25 cellular contexts compared by ENCODE assay signal in genomic region chr7:125934965-125935364, GRCh38.
DNase-seq lines count a peak whose midpoint lies in the region; ATAC-seq and TF ChIP-seq lines count a peak whose summit lies in the region.
"Had no signal": no experiment of that assay in that cellular context is flagged by ENCODE, and none has a peak within 500 bp of the region (broad histone marks: within the 10 kb centered on the region; RNA-seq: fewer than 3 reads in every experiment).

No MANE protein-coding gene starts in this region.

- peak; percentile 31 for DNase-seq in A172 (ENCODE audit: low spot score)
- peak; percentile 72 for DNase-seq in DMS53 (lab: John Stamatoyannopoulos, UW)
- peak; percentile 21 for DNase-seq in astrocyte of the hippocampus (ENCODE audit: low read depth, low spot score)
- DNase-seq in hepatocyte (ENCODE audit: low spot score): peak; percentile 24
- DNase-seq in SHP77 (lab: John Stamatoyannopoulos, UW): no peak
- no peak for DNase-seq in activated CD4-positive, alpha-beta memory T cell treated with anti-CD3 and anti-CD28 coated beads, Interleukin-2, amount 10 ng/mL, durations not matched to agents 7 days and 5 days
- DNase-seq: Caco-2; CD8-positive, alpha-beta T cell; GF-D8; H9; HFFc6; Kasumi-1; NCI-H1694; NCI-H446 treated with DMSO at 0.1 percent for 48 hours; NCI-H526; NCI-H82; Peyer's patch; SK-N-SH; SW 1271 had no signal

- no peaks in the 10 kb centered on the region for H4K20me1 ChIP-seq in hepatocyte (ENCODE audit: insufficient read depth, poor library complexity, severe bottlenecking)

- H3K36me3 Mint-ChIP-seq in activated CD4-positive, alpha-beta memory T cell treated with anti-CD3 and anti-CD28 coated beads, Interleukin-2, amount 10 ng/mL, durations not matched to agents 7 days and 5 days (ENCODE audit: low read depth): no peaks in the 10 kb centered on the region
- H3K36me3 Mint-ChIP-seq: CD8-positive, alpha-beta T cell had no signal

- no peak overlapping the region for H3K4me3 ChIP-seq in hepatocyte
- H3K4me3 ChIP-seq: K562, Peyer's patch had no signal

- H3K9me2 ChIP-seq in hepatocyte (replicated peaks; ENCODE audit: insufficient read depth): no peaks in the 10 kb centered on the region
- H3K9me2 ChIP-seq: SK-N-SH had no signal

- no peaks in the 10 kb centered on the region for H3K27me3 ChIP-seq in hepatocyte
- H3K27me3 ChIP-seq: Peyer's patch had no signal

- no peaks in the 10 kb centered on the region for H3K9me3 ChIP-seq in hepatocyte (ENCODE audit: low read depth)
- H3K9me3 ChIP-seq: Caco-2, Peyer's patch, SK-N-SH had no signal

- ATAC-seq in GM19397 (IDR thresholded peaks at IDR 0.05; ENCODE audit: unreplicated experiment): no peak
- ATAC-seq: CD8-positive, alpha-beta T cell; HepG2; K562 had no signal

- no peaks in the 10 kb centered on the region for H3K36me3 ChIP-seq in hepatocyte (replicated peaks; ENCODE audit: insufficient read depth, low read depth)
- H3K36me3 ChIP-seq: Peyer's patch had no signal

- peaks cover 8% of the 10 kb centered on the region for H3K4me1 ChIP-seq in hepatocyte (ENCODE audit: insufficient read depth)
- H3K4me1 ChIP-seq: Peyer's patch had no signal

- H3K4me3 Mint-ChIP-seq in activated CD4-positive, alpha-beta memory T cell treated with anti-CD3 and anti-CD28 coated beads, Interleukin-2, amount 10 ng/mL, durations not matched to agents 7 days and 5 days: no peak overlapping the region
- H3K4me3 Mint-ChIP-seq: B cell; CD8-positive, alpha-beta T cell; H9; HFFc6; T-helper 1 cell treated with Interleukin-12 subunit alpha and Interleukin-12 subunit beta and Interleukin-4 antibody, amounts not matched to agents 30 μg/mL and 1 μg/mL, for 36 hours had no signal

- no peaks in the 10 kb centered on the region for H3K4me1 Mint-ChIP-seq in activated CD4-positive, alpha-beta memory T cell treated with anti-CD3 and anti-CD28 coated beads, Interleukin-2, amount 10 ng/mL, durations not matched to agents 7 days and 5 days
- H3K4me1 Mint-ChIP-seq: B cell, H9 had no signal

- CTCF ChIA-PET in activated CD4-positive, alpha-beta memory T cell treated with anti-CD3 and anti-CD28 coated beads, Interleukin-2, amount 10 ng/mL, durations not matched to agents 7 days and 5 days (lab: Charles Lee): no interaction called here

- peaks cover 1% of the 10 kb centered on the region for H3K9me3 Mint-ChIP-seq in activated CD4-positive, alpha-beta memory T cell treated with anti-CD3 and anti-CD28 coated beads, Interleukin-2, amount 10 ng/mL, durations not matched to agents 7 days and 5 days

- H3K27ac Mint-ChIP-seq in activated CD4-positive, alpha-beta memory T cell treated with anti-CD3 and anti-CD28 coated beads, Interleukin-2, amount 10 ng/mL, durations not matched to agents 7 days and 5 days: no peak overlapping the region
- H3K27ac Mint-ChIP-seq: B cell; CD8-positive, alpha-beta T cell; HFFc6; T-helper 1 cell treated with Interleukin-12 subunit alpha and Interleukin-12 subunit beta and Interleukin-4 antibody, amounts not matched to agents 30 μg/mL and 1 μg/mL, for 36 hours had no signal

- no peaks in the 10 kb centered on the region for H3K27me3 Mint-ChIP-seq in activated CD4-positive, alpha-beta memory T cell treated with anti-CD3 and anti-CD28 coated beads, Interleukin-2, amount 10 ng/mL, durations not matched to agents 7 days and 5 days
- H3K27me3 Mint-ChIP-seq: B cell had no signal

- TF ChIP-seq CTCF in hepatocyte (IDR thresholded peaks at IDR 0.05; ENCODE audit: poor library complexity): no peak

- peak overlapping the region; percentile 69 for H3K27ac ChIP-seq in hepatocyte
- H3K27ac ChIP-seq: C4-2B, Peyer's patch had no signal

- no peak overlapping the region for H2AFZ ChIP-seq in hepatocyte

- no peak overlapping the region for H3K4me2 ChIP-seq in hepatocyte
- H3K4me2 ChIP-seq: SK-N-SH had no signal

- H3K79me2 ChIP-seq in hepatocyte: no peaks in the 10 kb centered on the region

- WGBS in hepatocyte (ENCODE audit: low lambda C conversion rate, missing lambda C conversion rate): 23% methylated on average over 1 of the region's 1 CpG

- POLR2A ChIA-PET in activated CD4-positive, alpha-beta memory T cell treated with anti-CD3 and anti-CD28 coated beads, Interleukin-2, amount 10 ng/mL, durations not matched to agents 7 days and 5 days (lab: Charles Lee): no interaction called here

Comparison
In these comparisons a context has a peak if more than half of its experiments do, and no peak if none do; other contexts are left out.
1. DNase-seq: peak in A172 (single experiment), DMS53 (single experiment), astrocyte of the hippocampus (single experiment) and hepatocyte (single experiment); none in SHP77 (0 of 2) and activated CD4-positive, alpha-beta memory T cell treated with anti-CD3 and anti-CD28 coated beads, Interleukin-2, amount 10 ng/mL, durations not matched to agents 7 days and 5 days (single experiment).